In genomic region chr20:62705626-62706025, GRCh38 we compare ENCODE assay signal across 18 cellular contexts. TPM values are rescaled to one million over a fixed set of nuclear protein-coding genes. Genes with fewer than 3 reads are reported as not detected.
A peak's percentile ranks its signal among the peaks of the same experiment; 100 is the strongest.
DNase-seq lines count a peak whose midpoint lies in the region; ATAC-seq and TF ChIP-seq lines count a peak whose summit lies in the region.
"Had no signal": no experiment of that assay in that cellular context is flagged by ENCODE, and none has a peak within 500 bp of the region (broad histone marks: within the 10 kb centered on the region; RNA-seq: fewer than 3 reads in every experiment).

No MANE protein-coding gene starts in this region.

- H4K20me1 ChIP-seq in neural progenitor cell (ENCODE audit: low read depth) = peaks cover 21% of the 10 kb centered on the region

- no peaks in the 10 kb centered on the region for H3K36me3 Mint-ChIP-seq in neural progenitor cell

- no peak overlapping the region for H3K9ac ChIP-seq in neural progenitor cell

- H3K4me1 ChIP-seq in right cardiac atrium (ENCODE audit: control insufficient read depth, insufficient read depth, low read length) (peaks cover 6% of the 10 kb centered on the region), RWPE2 (ENCODE audit: insufficient read depth, poor library complexity, severe bottlenecking) (peaks cover 55% of the 10 kb centered on the region), neural progenitor cell (peaks cover 5% of the 10 kb centered on the region)
- H3K4me1 ChIP-seq in effector memory CD4-positive, alpha-beta T cell (ENCODE audit: control insufficient read depth, insufficient read depth, low read length, poor library complexity, severe bottlenecking) = peaks cover 16% of the 10 kb centered on the region

- H3K4me3 ChIP-seq in right cardiac atrium (ENCODE audit: low read length) = no peak overlapping the region
- H3K4me3 ChIP-seq in RWPE2 (ENCODE audit: severe bottlenecking) = no peak overlapping the region
- H3K4me3 ChIP-seq in neural progenitor cell = no peak overlapping the region
- no peak overlapping the region for H3K4me3 ChIP-seq in effector memory CD4-positive, alpha-beta T cell (ENCODE audit: insufficient read depth, low read depth, low read length, poor library complexity, severe bottlenecking)
- H3K4me3 ChIP-seq: SJCRH30 had no signal

- H3K27me3 Mint-ChIP-seq in neural progenitor cell (ENCODE audit: insufficient read depth, low read depth) = peaks cover 33% of the 10 kb centered on the region

- H3K4me1 Mint-ChIP-seq in neural progenitor cell = peaks cover 20% of the 10 kb centered on the region

- no peak overlapping the region for H3K27ac ChIP-seq in right cardiac atrium (ENCODE audit: low read length)
- H3K27ac ChIP-seq in RWPE2 (ENCODE audit: poor library complexity, severe bottlenecking) = peak overlapping the region; percentile 97
- no peak overlapping the region for H3K27ac ChIP-seq in neural progenitor cell
- no peak overlapping the region for H3K27ac ChIP-seq in effector memory CD4-positive, alpha-beta T cell (ENCODE audit: insufficient read depth, low read length, poor library complexity, severe bottlenecking)
- H3K27ac ChIP-seq: HL-60, SJCRH30 had no signal

- intact Hi-C loops in right cardiac atrium (cut with DNase I) (loop anchor here in 1 of 4 donors (10.0 kb wide), 1 partner anchor 59 kb away; no protein-coding TSS in a partner anchor), left cardiac atrium (cut with DNase I) (no loop called here)

- 84% methylated on average over 16 of the region's 16 CpGs for WGBS in right cardiac atrium

- no peaks in the 10 kb centered on the region for H3F3A ChIP-seq in neural progenitor cell (ENCODE audit: low read depth)

- H3K9me3 ChIP-seq in right cardiac atrium (ENCODE audit: control insufficient read depth, low read length) (no peaks in the 10 kb centered on the region), RWPE2 (ENCODE audit: severe bottlenecking) (no peaks in the 10 kb centered on the region), neural progenitor cell (ENCODE audit: low read depth) (no peaks in the 10 kb centered on the region)
- no peaks in the 10 kb centered on the region for H3K9me3 ChIP-seq in effector memory CD4-positive, alpha-beta T cell (ENCODE audit: control insufficient read depth, low read length)
- H3K9me3 ChIP-seq: SJCRH30 had no signal

- H3K27me3 ChIP-seq in right cardiac atrium (ENCODE audit: control insufficient read depth, insufficient read depth) = no peaks in the 10 kb centered on the region
- H3K27me3 ChIP-seq in RWPE2 (ENCODE audit: insufficient read depth, poor library complexity, severe bottlenecking) = peaks cover 20% of the 10 kb centered on the region
- H3K27me3 ChIP-seq in neural progenitor cell = peaks cover 54% of the 10 kb centered on the region
- H3K27me3 ChIP-seq in effector memory CD4-positive, alpha-beta T cell (replicated peaks; ENCODE audit: control insufficient read depth, insufficient read depth, low read length, poor library complexity, severe bottlenecking) = peaks cover 24% of the 10 kb centered on the region

- peak in 2 of 3 donors; percentile 42 to 52 for DNase-seq in right cardiac atrium
- DNase-seq in left cardiac atrium = no peak
- DNase-seq in RWPE2 (ENCODE audit: low spot score) = peak; percentile 96
- DNase-seq in neural progenitor cell (ENCODE audit: low spot score) = no peak
- no peak for DNase-seq in kidney tubule cell (ENCODE audit: low spot score)
- no peak for DNase-seq in NCI-H526 treated with DMSO at 0.1 percent for 48 hours (lab: John Stamatoyannopoulos, UW)
- no peak for DNase-seq in effector memory CD4-positive, alpha-beta T cell
- DNase-seq: DMS79, KG1, NCI-H1105 treated with DMSO at 0.1 percent for 48 hours, NCI-H2081, NCI-H2171, NCI-H345, NCI-H524 treated with DMSO at 0.1 percent for 48 hours, RPMI8226, SJCRH30 had no signal

- no peak overlapping the region for H3K4me3 Mint-ChIP-seq in neural progenitor cell

- H3K36me3 ChIP-seq in RWPE2 (ENCODE audit: low read depth) (no peaks in the 10 kb centered on the region), neural progenitor cell (no peaks in the 10 kb centered on the region)
- no peaks in the 10 kb centered on the region for H3K36me3 ChIP-seq in effector memory CD4-positive, alpha-beta T cell (ENCODE audit: control insufficient read depth, insufficient read depth, low read length)
- H3K36me3 ChIP-seq: SJCRH30 had no signal

- no peaks in the 10 kb centered on the region for H3K79me2 ChIP-seq in neural progenitor cell (ENCODE audit: low read depth)

- TF ChIP-seq CTCF in RWPE2 (IDR thresholded peaks at IDR 0.05; ENCODE audit: poor library complexity, severe bottlenecking) (no peak), neural progenitor cell (IDR thresholded peaks at IDR 0.05) (no peak)

- H3K27ac Mint-ChIP-seq in neural progenitor cell = no peak overlapping the region

- no peak overlapping the region for H2AFZ ChIP-seq in neural progenitor cell (replicated peaks)

- ATAC-seq in right cardiac atrium = no peak
- ATAC-seq in left cardiac atrium = no peak
- ATAC-seq in RWPE2 (ENCODE audit: low read depth) = no peak

- H3K4me2 ChIP-seq in neural progenitor cell = peak overlapping the region; percentile 18

- no peaks in the 10 kb centered on the region for H3K9me3 Mint-ChIP-seq in neural progenitor cell

RNA-seq across cellular contexts. Expression of gene NTSR1, which starts 3.0 kb away (rescaled TPM):
- total RNA-seq in right cardiac atrium = under 1 TPM in 1 of 4 donors, not detected in 3; 0.06 TPM
- not detected for polyA plus RNA-seq in right cardiac atrium
- not detected for total RNA-seq in left cardiac atrium
- 0.12 and 0.26 TPM in 2 replicates for total RNA-seq in neural progenitor cell (ENCODE audit: low replicate concordance)
- total RNA-seq: T-helper 1 cell treated with Interleukin-12 subunit alpha and Interleukin-12 subunit beta and Interleukin-4 antibody, amounts not matched to agents 30 ng/mL and 1 ng/mL, for 36 hours had no signal

Comparison
In these comparisons a context has a peak if more than half of its experiments do, and no peak if none do; other contexts are left out.
1. DNase-seq: peak in right cardiac atrium (2 of 3) and RWPE2 (single experiment); none in left cardiac atrium (single experiment), neural progenitor cell (single experiment), kidney tubule cell (single experiment), NCI-H526 treated with DMSO at 0.1 percent for 48 hours (single experiment) and effector memory CD4-positive, alpha-beta T cell (0 of 3).